17 cellular contexts compared by ENCODE assay signal in the genomic region with DNA sequence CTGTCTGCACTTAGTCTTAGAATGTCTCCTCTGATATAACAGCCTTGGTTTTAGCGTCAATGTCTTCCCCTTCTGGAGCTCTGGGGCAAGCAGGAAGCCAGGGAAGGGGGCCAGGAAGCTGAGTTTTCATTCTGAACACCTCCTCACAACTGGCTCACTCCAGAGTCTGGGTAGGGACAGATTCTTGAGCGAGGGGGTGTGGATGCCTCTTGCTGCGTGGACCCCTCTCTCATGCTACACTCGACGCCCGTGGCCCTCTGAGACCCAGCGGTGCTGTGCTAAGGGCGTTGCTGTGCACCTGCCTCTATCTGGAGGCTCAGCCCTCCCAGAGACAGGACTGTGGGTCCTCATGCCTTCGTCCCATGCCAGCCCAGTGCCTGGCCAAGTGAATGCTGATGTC.
DNase-seq lines count a peak whose midpoint lies in the region; ATAC-seq and TF ChIP-seq lines count a peak whose summit lies in the region.
"Had no signal": no experiment of that assay in that cellular context is flagged by ENCODE, and none has a peak within 500 bp of the region (broad histone marks: within the 10 kb centered on the region; RNA-seq: fewer than 3 reads in every experiment).

No MANE protein-coding gene starts in this region.

- H3K9me3 Mint-ChIP-seq in naive thymus-derived CD4-positive, alpha-beta T cell = no peaks in the 10 kb centered on the region
- H3K9me3 Mint-ChIP-seq: CD8-positive, alpha-beta memory T cell had no signal

- no peak for TF ChIP-seq CTCF in spleen (IDR thresholded peaks at IDR 0.05 in 8 of 11, conservative IDR thresholded peaks at IDR 0.05 in 3 of 11)

- POLR2A ChIA-PET in naive thymus-derived CD4-positive, alpha-beta T cell (lab: Charles Lee) = interaction anchor here (0.6 kb wide), 1 partner anchor 132 kb away, joined by 3 read pairs; no protein-coding TSS in a partner anchor

- H3K4me3 Mint-ChIP-seq in naive thymus-derived CD4-positive, alpha-beta T cell = no peak overlapping the region
- H3K4me3 Mint-ChIP-seq: CD8-positive, alpha-beta memory T cell had no signal

- in situ Hi-C loops in G401 (cut with HindIII; ENCODE audit: low sequenced_read_pairs) (no loop called here), GM23248 (cut with MboI) (no loop called here)

- no peaks in the 10 kb centered on the region for H3K9me2 ChIP-seq in GM23248 (ENCODE audit: insufficient read depth)

- peak overlapping the region in 5 of 9 donors; percentile 15 to 51 (median 40) for H3K27ac Mint-ChIP-seq in naive thymus-derived CD4-positive, alpha-beta T cell
- H3K27ac Mint-ChIP-seq: CD8-positive, alpha-beta memory T cell had no signal

- no peak overlapping the region for H3K9ac ChIP-seq in GM23248

- H3K27ac ChIP-seq in angular gyrus (ENCODE audit: low read depth, low read length) (peak overlapping the region; percentile 78), spleen (peak overlapping the region in 6 of 8 donors; percentile 52 to 90 (median 66)), GM23248 (no peak overlapping the region)
- no peak overlapping the region for H3K27ac ChIP-seq in naive thymus-derived CD4-positive, alpha-beta T cell (ENCODE audit: low read depth, low read length)

- ATAC-seq in naive thymus-derived CD4-positive, alpha-beta T cell = no peak
- ATAC-seq in HG02623 (IDR thresholded peaks at IDR 0.05; ENCODE audit: unreplicated experiment) = no peak
- ATAC-seq: Panc1 had no signal

- H3K4me1 ChIP-seq in naive thymus-derived CD4-positive, alpha-beta T cell (ENCODE audit: control insufficient read depth in 2 of 2, insufficient read depth in 2 of 2, low read length in 2 of 2) = peaks cover 0 to 6% of the 10 kb centered on the region in 2 donors
- H3K4me1 ChIP-seq in spleen (peaks cover 18 to 85% (median 54%) of the 10 kb centered on the region in 6 donors), GM23248 (ENCODE audit: insufficient read depth) (peaks cover 35% of the 10 kb centered on the region)

- H3K27me3 Mint-ChIP-seq in naive thymus-derived CD4-positive, alpha-beta T cell = no peaks in the 10 kb centered on the region
- H3K27me3 Mint-ChIP-seq: CD8-positive, alpha-beta memory T cell had no signal

- peaks cover 3 to 61% (median 15%) of the 10 kb centered on the region in 3 experiments for H3K36me3 ChIP-seq in naive thymus-derived CD4-positive, alpha-beta T cell (ENCODE audit: control insufficient read depth in 2 of 3, insufficient read depth in 3 of 3, low read length in 3 of 3)
- H3K36me3 ChIP-seq in spleen = peaks cover 0 to 63% (median 17%) of the 10 kb centered on the region in 6 donors
- no peaks in the 10 kb centered on the region for H3K36me3 ChIP-seq in GM23248 (ENCODE audit: low read depth)

- H3K79me2 ChIP-seq in GM23248 (ENCODE audit: insufficient read depth) = no peaks in the 10 kb centered on the region

- CTCF ChIA-PET in naive thymus-derived CD4-positive, alpha-beta T cell (lab: Charles Lee) = interaction anchor here (4.2 kb wide), 1 partner anchor 120 kb away, joined by 22 read pairs; no protein-coding TSS in a partner anchor

- no peak overlapping the region for H3K4me2 ChIP-seq in GM23248 (ENCODE audit: unreplicated experiment)

- TF ChIP-seq POLR2A in spleen (IDR thresholded peaks at IDR 0.05) = no peak

- 80 to 86% (median 81%) methylated on average over 8 to 9 of the region's 9 CpGs for WGBS in spleen, 5 donors
- 82 to 85% methylated on average over 9 of the region's 9 CpGs for WGBS in GM23248 (ENCODE audit: low coverage in 1 of 2, low lambda C conversion rate in 2 of 2, missing lambda C conversion rate in 2 of 2), 2 experiments

- no peak overlapping the region for H2AFZ ChIP-seq in GM23248

- no peaks in the 10 kb centered on the region for H4K20me1 ChIP-seq in GM23248 (ENCODE audit: insufficient read depth)

- peaks cover 13 to 35% (median 30%) of the 10 kb centered on the region in 7 donors for H3K4me1 Mint-ChIP-seq in naive thymus-derived CD4-positive, alpha-beta T cell

- peaks cover 36% of the 10 kb centered on the region for H3F3A ChIP-seq in GM23248 (ENCODE audit: insufficient read depth)

- DNase-seq in G401 (ENCODE audit: low spot score) = peak; percentile 24
- no peak for DNase-seq in naive thymus-derived CD4-positive, alpha-beta T cell
- DNase-seq in spleen = peak; percentile 66
- DNase-seq in NCI-H2081 (lab: John Stamatoyannopoulos, UW) = no peak
- no peak for DNase-seq in GM23248
- DNase-seq in 8988T = no peak
- DNase-seq: BE2C; CD8-positive, alpha-beta memory T cell; KBM-7; NCI-H1092; NCI-H187 treated with DMSO at 0.1 percent for 48 hours; NCI-H2171 treated with DMSO at 0.1 percent for 48 hours; NCI-H82; SHP77 treated with DMSO at 0.1 percent for 48 hours had no signal

- no peak overlapping the region for H3K4me3 ChIP-seq in naive thymus-derived CD4-positive, alpha-beta T cell (ENCODE audit: low read length)
- no peak overlapping the region for H3K4me3 ChIP-seq in spleen
- no peak overlapping the region for H3K4me3 ChIP-seq in GM23248

- no peaks in the 10 kb centered on the region for H3K27me3 ChIP-seq in naive thymus-derived CD4-positive, alpha-beta T cell (ENCODE audit: control insufficient read depth in 2 of 2, insufficient read depth in 2 of 2, low read length in 2 of 2)
- H3K27me3 ChIP-seq in spleen (replicated peaks in 1 of 7) (no peaks in the 10 kb centered on the region), GM23248 (replicated peaks; ENCODE audit: insufficient read depth) (no peaks in the 10 kb centered on the region)
- H3K27me3 ChIP-seq: BE2C had no signal

- no peaks in the 10 kb centered on the region for H3K9me3 ChIP-seq in naive thymus-derived CD4-positive, alpha-beta T cell (ENCODE audit: control insufficient read depth in 2 of 3, low read length in 3 of 3)
- H3K9me3 ChIP-seq in spleen (no peaks in the 10 kb centered on the region), GM23248 (ENCODE audit: low read depth) (no peaks in the 10 kb centered on the region)
- H3K9me3 ChIP-seq: BE2C had no signal

- intact Hi-C loops in naive thymus-derived CD4-positive, alpha-beta T cell (cut with micrococcal nuclease) = no loop called here
- intact Hi-C loops in spleen (cut with DNase I; ENCODE audit: low total_unique reads) = no loop called here

- H3K36me3 Mint-ChIP-seq in naive thymus-derived CD4-positive, alpha-beta T cell = peaks cover 4 to 51% (median 15%) of the 10 kb centered on the region in 5 donors

Comparison
In these comparisons a context has a peak if more than half of its experiments do, and no peak if none do; other contexts are left out.
1. DNase-seq: peak in G401 (single experiment) and spleen (single experiment); none in naive thymus-derived CD4-positive, alpha-beta T cell (0 of 9), NCI-H2081 (0 of 2), GM23248 (single experiment) and 8988T (single experiment).
2. H3K27ac ChIP-seq: peak in angular gyrus (single experiment) and spleen (6 of 8); none in naive thymus-derived CD4-positive, alpha-beta T cell (single experiment) and GM23248 (single experiment).